1 cellular context compared by ENCODE assay signal in the genomic region with DNA sequence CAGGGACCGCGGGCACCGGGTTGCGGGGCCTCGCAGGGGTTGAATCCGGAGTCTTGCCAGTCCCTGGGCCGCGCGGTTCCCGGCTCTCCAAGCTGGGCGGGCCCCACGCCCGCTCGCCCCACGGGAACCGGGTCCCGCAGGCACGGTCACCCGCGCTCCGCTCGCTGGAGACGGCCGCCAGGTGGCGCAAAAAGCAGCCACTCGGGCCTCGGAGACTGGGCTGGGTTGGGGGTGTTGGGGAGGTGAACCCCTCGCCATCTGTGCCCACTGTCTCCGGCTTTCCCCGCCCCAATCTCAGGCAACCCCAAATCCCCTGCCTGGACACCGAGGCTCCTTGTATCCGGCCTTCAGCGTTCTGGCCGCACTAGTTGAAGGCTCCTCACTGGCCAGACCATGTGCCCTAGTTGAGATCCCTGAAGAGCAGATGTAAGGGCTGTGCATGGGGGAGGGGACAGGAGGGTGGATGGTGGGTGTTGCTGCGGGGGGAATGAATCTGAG.
A peak's percentile ranks its signal among the peaks of the same experiment; 100 is the strongest.
TF ChIP-seq lines count a peak whose summit lies in the region.

No MANE protein-coding gene starts in this region.

TF ChIP-seq in K562, 482 proteins besides CTCF, POLR2A, EP300 and RAD21 (continued from another document):
- TF ChIP-seq, protein P1, sequence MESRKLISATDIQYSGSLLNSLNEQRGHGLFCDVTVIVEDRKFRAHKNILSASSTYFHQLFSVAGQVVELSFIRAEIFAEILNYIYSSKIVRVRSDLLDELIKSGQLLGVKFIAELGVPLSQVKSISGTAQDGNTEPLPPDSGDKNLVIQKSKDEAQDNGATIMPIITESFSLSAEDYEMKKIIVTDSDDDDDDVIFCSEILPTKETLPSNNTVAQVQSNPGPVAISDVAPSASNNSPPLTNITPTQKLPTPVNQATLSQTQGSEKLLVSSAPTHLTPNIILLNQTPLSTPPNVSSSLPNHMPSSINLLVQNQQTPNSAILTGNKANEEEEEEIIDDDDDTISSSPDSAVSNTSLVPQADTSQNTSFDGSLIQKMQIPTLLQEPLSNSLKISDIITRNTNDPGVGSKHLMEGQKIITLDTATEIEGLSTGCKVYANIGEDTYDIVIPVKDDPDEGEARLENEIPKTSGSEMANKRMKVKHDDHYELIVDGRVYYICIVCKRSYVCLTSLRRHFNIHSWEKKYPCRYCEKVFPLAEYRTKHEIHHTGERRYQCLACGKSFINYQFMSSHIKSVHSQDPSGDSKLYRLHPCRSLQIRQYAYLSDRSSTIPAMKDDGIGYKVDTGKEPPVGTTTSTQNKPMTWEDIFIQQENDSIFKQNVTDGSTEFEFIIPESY (CRISPR knock-in tag; IDR thresholded peaks at IDR 0.05) = peak; percentile 24; the same call in 1 of the 2 replicates
- TF ChIP-seq, protein P2, sequence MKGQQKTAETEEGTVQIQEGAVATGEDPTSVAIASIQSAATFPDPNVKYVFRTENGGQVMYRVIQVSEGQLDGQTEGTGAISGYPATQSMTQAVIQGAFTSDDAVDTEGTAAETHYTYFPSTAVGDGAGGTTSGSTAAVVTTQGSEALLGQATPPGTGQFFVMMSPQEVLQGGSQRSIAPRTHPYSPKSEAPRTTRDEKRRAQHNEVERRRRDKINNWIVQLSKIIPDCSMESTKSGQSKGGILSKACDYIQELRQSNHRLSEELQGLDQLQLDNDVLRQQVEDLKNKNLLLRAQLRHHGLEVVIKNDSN (CRISPR knock-in tag; IDR thresholded peaks at IDR 0.05) = peak; percentile 37; the same call in 1 of the 2 replicates
